In the genomic region with DNA sequence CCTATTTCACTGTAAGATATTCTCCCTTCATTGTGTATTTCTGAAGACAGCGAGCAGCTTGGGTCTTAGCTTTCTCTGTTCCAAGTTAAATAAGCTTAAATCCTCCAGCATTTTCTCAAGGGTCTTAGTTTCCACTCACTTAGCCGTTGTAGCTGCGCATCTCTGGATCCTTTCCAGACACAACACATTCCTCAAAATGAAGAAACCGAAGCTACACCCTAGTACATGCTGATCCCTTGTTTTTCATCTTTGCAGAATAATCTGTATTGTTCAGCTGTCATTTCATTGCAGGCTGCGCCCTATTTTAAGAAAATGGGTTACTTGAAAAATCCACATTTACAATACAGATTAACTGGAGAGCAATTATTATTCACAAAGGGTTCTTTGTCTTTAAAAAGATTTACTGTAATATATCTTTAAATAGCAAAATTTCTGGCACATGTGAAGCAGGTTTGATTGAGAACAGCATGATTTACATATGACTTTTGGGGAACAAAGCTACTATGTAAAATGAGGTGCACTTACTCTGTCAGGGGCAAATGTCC, we compare ENCODE assay signal across 25 cellular contexts.
DNase-seq lines count a peak whose midpoint lies in the region; ATAC-seq and TF ChIP-seq lines count a peak whose summit lies in the region.
"Had no signal": no experiment of that assay in that cellular context is flagged by ENCODE, and none has a peak within 500 bp of the region (broad histone marks: within the 10 kb centered on the region; RNA-seq: fewer than 3 reads in every experiment).

No MANE protein-coding gene starts in this region.

- no peaks in the 10 kb centered on the region for H3K36me3 ChIP-seq in brain microvascular endothelial cell (replicated peaks)
- no peaks in the 10 kb centered on the region for H3K36me3 ChIP-seq in gastroesophageal sphincter
- no peaks in the 10 kb centered on the region for H3K36me3 ChIP-seq in gastrocnemius medialis
- H3K36me3 ChIP-seq: cardiac muscle cell, neutrophil, vagina had no signal

- intact Hi-C loops in gastrocnemius medialis (cut with DNase I; ENCODE audit: low total_unique reads), result no loop called here

- TF ChIP-seq CTCF in brain microvascular endothelial cell (IDR thresholded peaks at IDR 0.05; ENCODE audit: low read depth, low read length, missing control alignments), result no peak
- TF ChIP-seq CTCF in gastroesophageal sphincter (IDR thresholded peaks at IDR 0.05), result no peak
- TF ChIP-seq CTCF in gastrocnemius medialis (IDR thresholded peaks at IDR 0.05 in 4 of 5, conservative IDR thresholded peaks at IDR 0.05 in 1 of 5), result no peak

- no peaks in the 10 kb centered on the region for H3K9me3 ChIP-seq in gastroesophageal sphincter
- H3K9me3 ChIP-seq in gastrocnemius medialis, result no peaks in the 10 kb centered on the region
- H3K9me3 ChIP-seq: neutrophil, vagina had no signal

- in situ Hi-C loops in brain microvascular endothelial cell (cut with HindIII; ENCODE audit: low pct_ligation_motif_present, low sequenced_read_pairs), result no loop called here
- in situ Hi-C loops in gastrocnemius medialis (cut with MboI; ENCODE audit: low sequenced_read_pairs in 4 of 4), result no loop called here
- in situ Hi-C loops in G401 (cut with HindIII; ENCODE audit: low sequenced_read_pairs), result no loop called here

- H3K4me1 ChIP-seq in gastroesophageal sphincter (no peaks in the 10 kb centered on the region), gastrocnemius medialis (peaks cover 8 to 13% of the 10 kb centered on the region in 2 donors)
- H3K4me1 ChIP-seq: vagina had no signal

- no peak overlapping the region for H3K4me3 ChIP-seq in brain microvascular endothelial cell (ENCODE audit: low read depth, low read length)
- H3K4me3 ChIP-seq in gastroesophageal sphincter, result no peak overlapping the region
- H3K4me3 ChIP-seq in gastrocnemius medialis, result no peak overlapping the region
- H3K4me3 ChIP-seq: cardiac muscle cell, vagina had no signal

- H3K27ac ChIP-seq in brain microvascular endothelial cell (no peak overlapping the region), gastroesophageal sphincter (no peak overlapping the region), gastrocnemius medialis (peak overlapping the region in 2 of 4 donors; percentile 24 to 28)
- H3K27ac ChIP-seq: cardiac muscle cell, neutrophil, vagina, VCaP had no signal

- H3K27me3 ChIP-seq in brain microvascular endothelial cell (replicated peaks) (no peaks in the 10 kb centered on the region), gastroesophageal sphincter (no peaks in the 10 kb centered on the region), gastrocnemius medialis (no peaks in the 10 kb centered on the region)
- H3K27me3 ChIP-seq: cardiac muscle cell, neutrophil, vagina had no signal

- DNase-seq in NCI-H524 treated with DMSO at 0.1 percent for 48 hours (lab: John Stamatoyannopoulos, UW) (peak; percentile 54), brain microvascular endothelial cell (peak; percentile 29), gastrocnemius medialis (peak in 1 of 2 donors; percentile 42), medulla oblongata (ENCODE audit: extremely low spot score) (no peak), G401 (ENCODE audit: low spot score) (no peak)
- no peak for DNase-seq in activated CD4-positive, alpha-beta T cell treated with anti-CD3 and anti-CD28 coated beads, Interleukin-2, amount 50 U/mL, for 48 hours
- DNase-seq in stimulated activated naive CD4-positive, alpha-beta T cell treated with Interleukin-2 at 50 U/mL for 16 hours (lab: John Stamatoyannopoulos, UW), result no peak
- DNase-seq: activated CD4-positive, alpha-beta memory T cell treated with anti-CD3 and anti-CD28 coated beads, Interleukin-2, amount 10 ng/mL, durations not matched to agents 7 days and 5 days; activated T-cell treated with anti-CD3 and anti-CD28 coated beads, Interleukin-2, amount 50 U/mL, for 24 hours; CD8-positive, alpha-beta memory T cell; effector memory CD4-positive, alpha-beta T cell; HCEC 1CT; KBM-7; NCI-H1048; NCI-H2029; NCI-H69; SIG-M5; stimulated activated CD4-positive, alpha-beta T cell treated with anti-CD3 and anti-CD28 coated beads, Interleukin-1b, Interleukin-23, amount 100 ng/mL, for 48 hours; stimulated activated naive CD8-positive, alpha-beta T cell treated with anti-CD3 and anti-CD28 coated beads, Interleukin-15, amount 100 ng/mL, for 72 hours had no signal

- ATAC-seq in gastroesophageal sphincter (peak; percentile 83), gastrocnemius medialis (peak; percentile 77 to 87)
- ATAC-seq: activated naive CD4-positive, alpha-beta T cell treated with anti-CD3 and anti-CD28 coated beads, Interleukin-2, amount 50 U/mL, for 72 hours; stimulated activated naive CD8-positive, alpha-beta T cell treated with anti-CD3 and anti-CD28 coated beads, Interleukin-15, amount 100 ng/mL, for 72 hours had no signal

- TF ChIP-seq POLR2A in gastroesophageal sphincter (IDR thresholded peaks at IDR 0.05), result no peak
- no peak for TF ChIP-seq POLR2A in gastrocnemius medialis (IDR thresholded peaks at IDR 0.05)

- no peak for TF ChIP-seq EP300 in gastroesophageal sphincter (IDR thresholded peaks at IDR 0.05)

- WGBS in gastroesophageal sphincter (ENCODE audit: low coverage in 1 of 2), 2 donors, result 35 to 47% methylated on average over 4 to 5 of the region's 5 CpGs

Comparison
In these comparisons a context has a peak if more than half of its experiments do, and no peak if none do; other contexts are left out.
1. DNase-seq: peak in NCI-H524 treated with DMSO at 0.1 percent for 48 hours (single experiment) and brain microvascular endothelial cell (single experiment); none in medulla oblongata (single experiment), activated CD4-positive, alpha-beta T cell treated with anti-CD3 and anti-CD28 coated beads, Interleukin-2, amount 50 U/mL, for 48 hours (0 of 2), G401 (single experiment) and stimulated activated naive CD4-positive, alpha-beta T cell treated with Interleukin-2 at 50 U/mL for 16 hours (single experiment).